ENCODE assay signal across 8 cellular contexts in the genomic region with DNA sequence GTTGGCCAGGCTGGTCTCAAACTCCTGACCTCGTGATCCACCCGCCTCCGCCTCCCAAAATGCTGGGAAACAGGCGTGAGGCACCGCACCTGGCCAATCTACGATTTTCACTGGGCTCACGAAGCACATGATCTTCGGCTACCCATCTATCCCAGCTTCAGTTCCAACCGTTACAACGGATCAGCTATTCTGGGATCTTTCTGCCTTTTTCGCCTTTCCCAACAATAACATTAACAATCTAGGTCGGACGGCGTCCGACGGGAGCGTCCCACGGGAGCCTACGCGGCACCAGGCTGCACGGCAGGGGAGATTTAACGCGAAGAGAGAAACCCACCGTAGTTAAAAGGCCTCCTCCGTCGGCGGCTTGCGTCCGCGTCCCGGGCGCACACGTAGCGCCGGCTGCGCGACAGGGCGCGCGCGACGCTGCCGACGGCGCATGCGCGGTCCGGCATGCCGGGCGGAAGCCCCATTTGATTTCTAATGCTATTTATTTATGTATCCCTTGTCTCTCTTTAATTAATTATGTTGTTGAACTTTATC.
DNase-seq lines count a peak whose midpoint lies in the region; ATAC-seq, FAIRE-seq and TF ChIP-seq lines count a peak whose summit lies in the region.

A gene (minus strand): TSS at position 394 of the 540 bp plus-strand sequence.

- H3K9me3 ChIP-seq in H1 (ENCODE audit: insufficient read depth in 2 of 2, low read depth in 1 of 2, low read length in 1 of 2) = no peaks in the 10 kb centered on the region; a peak in 1 of 4 replicates
- peaks cover 3 to 5% of the 10 kb centered on the region in 2 donors for H3K9me3 ChIP-seq in muscle layer of duodenum (ENCODE audit: control insufficient read depth in 1 of 2, low read length in 2 of 2)

- TF ChIP-seq CTCF in H1 (IDR thresholded peaks at IDR 0.05; ENCODE audit: control extremely low read depth in 1 of 3, insufficient read depth in 1 of 3, low read depth in 1 of 3, low read length in 3 of 3) = no peak

- peaks cover 3% of the 10 kb centered on the region for H3K23me2 ChIP-seq in H1 (ENCODE audit: low read depth, low read length)

- H3K36me3 Mint-ChIP-seq in stimulated activated naive CD8-positive, alpha-beta T cell treated with anti-CD3 and anti-CD28 coated beads, Interleukin-15, Interleukin-2, amounts not matched to agents 100 ng/mL and 50 ng/mL, for 24 hours (ENCODE audit: low read depth) = peaks cover 25% of the 10 kb centered on the region

- no peak within 1 kb of the TSS for H3K23ac ChIP-seq in H1 (ENCODE audit: insufficient read length)

- H4K91ac ChIP-seq in H1 (replicated peaks; ENCODE audit: insufficient read length, low read length) = no peak within 1 kb of the TSS

- no peak for FAIRE-seq in H1 (lab: Jason Lieb, UNC)

- H2BK12ac ChIP-seq in H1 (ENCODE audit: low read depth, low read length) = no peak within 1 kb of the TSS; the same call in 1 of the 2 replicates

- peaks cover 0 to 15% (median 3%) of the 10 kb centered on the region in 4 experiments; a peak in 3 of 8 replicates for H3K36me3 ChIP-seq in H1 (ENCODE audit: control insufficient read depth in 2 of 4, insufficient read depth in 4 of 4, low read length in 3 of 4)
- no peaks in the 10 kb centered on the region for H3K36me3 ChIP-seq in muscle layer of duodenum (ENCODE audit: control insufficient read depth in 1 of 2, insufficient read depth in 2 of 2, low read length in 2 of 2)

- DNase-seq in CD1c-positive myeloid dendritic cell (ENCODE audit: extremely low spot score) (peak; percentile 73), NCI-H1930 (lab: John Stamatoyannopoulos, UW) (peak; percentile 31 to 75), H1 (ENCODE audit: low read depth in 1 of 2, low spot score in 2 of 2) (peak in 1 of 2 experiments; percentile 70), amniotic stem cell (lab: John Stamatoyannopoulos, UW) (no peak)
- peak; percentile 46 to 55 for DNase-seq in activated CD4-positive, alpha-beta T cell treated with anti-CD3 and anti-CD28 coated beads, Interleukin-2, amount 50 U/mL, for 48 hours

- H3K27me3 ChIP-seq in H1 (replicated peaks in 1 of 4; ENCODE audit: control insufficient read depth in 3 of 4, extremely low read depth in 1 of 4, insufficient read depth in 3 of 4, low read length in 3 of 4) = no peaks in the 10 kb centered on the region; a peak in 1 of 7 replicates
- H3K27me3 ChIP-seq in muscle layer of duodenum (ENCODE audit: low read depth, low read length) = no peaks in the 10 kb centered on the region

- no peak for TF ChIP-seq RAD21 in H1 (IDR thresholded peaks at IDR 0.05 in 1 of 2, conservative IDR thresholded peaks at IDR 0.05 in 1 of 2; ENCODE audit: low read depth in 2 of 2, low read length in 2 of 2)

- peak within 1 kb of the TSS; percentile 97 for H4K5ac ChIP-seq in H1 (ENCODE audit: insufficient read length, low read depth, low read length)

- H3K4me2 ChIP-seq in H1 (ENCODE audit: insufficient read depth in 1 of 2, low read depth in 2 of 2, low read length in 2 of 2) = peak within 1 kb of the TSS; percentile 66 to 79

- 0 out of 2 replicates have a peak within 1 kb of the TSS, but pooled peaks have one; percentile 97 for H3K18ac ChIP-seq in H1 (ENCODE audit: extremely low read depth, low read length)

- TF ChIP-seq EP300 in H1 (IDR thresholded peaks at IDR 0.05; ENCODE audit: borderline replicate concordance in 1 of 2, low read depth in 2 of 2, low read length in 2 of 2) = no peak

- H2BK5ac ChIP-seq in H1 (ENCODE audit: low read depth, low read length) = peak within 1 kb of the TSS; percentile 85

- peaks cover 12% of the 10 kb centered on the region for H3K4me1 Mint-ChIP-seq in stimulated activated naive CD8-positive, alpha-beta T cell treated with anti-CD3 and anti-CD28 coated beads, Interleukin-15, Interleukin-2, amounts not matched to agents 100 ng/mL and 50 ng/mL, for 24 hours (ENCODE audit: low read depth)

- no peaks in the 10 kb centered on the region for H3K79me1 ChIP-seq in H1 (ENCODE audit: low read depth, low read length)

- H3K4me3 Mint-ChIP-seq in stimulated activated naive CD8-positive, alpha-beta T cell treated with anti-CD3 and anti-CD28 coated beads, Interleukin-15, Interleukin-2, amounts not matched to agents 100 ng/mL and 50 ng/mL, for 24 hours = peak within 1 kb of the TSS; percentile 90

- H2BK120ac ChIP-seq in H1 (replicated peaks; ENCODE audit: low read depth, low read length) = peak within 1 kb of the TSS; percentile 78

- POLR2A ChIA-PET in H1 (lab: Charles Lee; ENCODE audit: partially characterized antibody) = interaction anchor here (0.7 to 1.1 kb wide), 2 partner anchors 11 to 18 kb away, joined by 3 read pairs; no protein-coding TSS in a partner anchor

- H4K8ac ChIP-seq in H1 (ENCODE audit: extremely low read depth, insufficient read depth, low read length) = peak within 1 kb of the TSS; percentile 94

- no peaks in the 10 kb centered on the region for H4K20me1 ChIP-seq in H1 (replicated peaks in 1 of 2; ENCODE audit: control insufficient read depth in 1 of 2, insufficient read depth in 2 of 2, low read length in 2 of 2)

- H2AFZ ChIP-seq in H1 (ENCODE audit: low read length) = peak within 1 kb of the TSS; percentile 83

- WGBS in H1 (ENCODE audit: extremely low coverage in 1 of 2, insufficient coverage in 1 of 2, insufficient read length in 1 of 2, insufficient replicate concordance in 2 of 2, low coverage in 1 of 2, low lambda C conversion rate in 2 of 2, missing lambda C conversion rate in 1 of 2), 2 experiments = 43% methylated on average over 50 of the region's 50 CpGs; no CpG with 5 or more reads in 1 of the 2 experiments

- H3K4me1 ChIP-seq in H1 (replicated peaks in 1 of 4; ENCODE audit: control insufficient read depth in 3 of 4, insufficient read depth in 4 of 4, low read length in 3 of 4) (no peaks in the 10 kb centered on the region), muscle layer of duodenum (ENCODE audit: control insufficient read depth in 1 of 2, insufficient read depth in 2 of 2, low read length in 2 of 2) (no peaks in the 10 kb centered on the region)

- no peak within 1 kb of the TSS for H3K14ac ChIP-seq in H1 (ENCODE audit: insufficient read length)

- no peak within 1 kb of the TSS for H3K4ac ChIP-seq in H1 (replicated peaks; ENCODE audit: insufficient read length, low read depth, low read length)

- peak within 1 kb of the TSS; percentile 71 for H3K27ac Mint-ChIP-seq in stimulated activated naive CD8-positive, alpha-beta T cell treated with anti-CD3 and anti-CD28 coated beads, Interleukin-15, Interleukin-2, amounts not matched to agents 100 ng/mL and 50 ng/mL, for 24 hours

- H3K56ac ChIP-seq in H1 (replicated peaks; ENCODE audit: insufficient read length, low read depth, low read length) = peak within 1 kb of the TSS; percentile 82

- ATAC-seq in GM21367 (IDR thresholded peaks at IDR 0.05; ENCODE audit: unreplicated experiment) = peak; percentile 73

- H2AK5ac ChIP-seq in H1 (ENCODE audit: low read depth, low read length) = no peak within 1 kb of the TSS

- peaks cover 14% of the 10 kb centered on the region for H3K9me3 Mint-ChIP-seq in stimulated activated naive CD8-positive, alpha-beta T cell treated with anti-CD3 and anti-CD28 coated beads, Interleukin-15, Interleukin-2, amounts not matched to agents 100 ng/mL and 50 ng/mL, for 24 hours

- H2BK15ac ChIP-seq in H1 (ENCODE audit: low read length) = no peak within 1 kb of the TSS

- peak within 1 kb of the TSS in 3 of 4 experiments; percentile 43 to 72 (median 65); a peak in 6 of 7 replicates for H3K9ac ChIP-seq in H1 (replicated peaks in 1 of 4; ENCODE audit: extremely low read depth in 1 of 4, low read depth in 3 of 4, low read length in 3 of 4)

- H2BK20ac ChIP-seq in H1 (ENCODE audit: low read length) = no peak within 1 kb of the TSS

- TF ChIP-seq POLR2A in H1 (IDR thresholded peaks at IDR 0.05; ENCODE audit: control extremely low read depth in 1 of 2, low read depth in 2 of 2, low read length in 2 of 2) = peak in 1 of 2 experiments; percentile 66; a peak in 2 of 3 replicates

- H3K27ac ChIP-seq in H1 (ENCODE audit: low read depth, low read length) (0 out of 2 replicates have a peak within 1 kb of the TSS, but pooled peaks have one; percentile 30), muscle layer of duodenum (ENCODE audit: low read length) (no peak within 1 kb of the TSS)

- H3K27me3 Mint-ChIP-seq in stimulated activated naive CD8-positive, alpha-beta T cell treated with anti-CD3 and anti-CD28 coated beads, Interleukin-15, Interleukin-2, amounts not matched to agents 100 ng/mL and 50 ng/mL, for 24 hours = peaks cover 34% of the 10 kb centered on the region

- H3K79me2 ChIP-seq in H1 (ENCODE audit: control insufficient read depth in 1 of 2, insufficient read depth in 2 of 2, low read length in 2 of 2) = no peaks in the 10 kb centered on the region

- CTCF ChIA-PET in H1 (lab: Charles Lee; ENCODE audit: partially characterized antibody) = interaction anchor here (3.2 kb wide), 1 partner anchor 11 kb away, joined by 24 read pairs; no protein-coding TSS in a partner anchor

- H3K4me3 ChIP-seq in H1 (ENCODE audit: extremely low read depth in 1 of 4, insufficient read depth in 2 of 4, low read depth in 3 of 4, low read length in 4 of 4) (peak within 1 kb of the TSS; percentile 55 to 91 (median 63)), muscle layer of duodenum (ENCODE audit: low read depth in 1 of 2, low read length in 2 of 2) (peak within 1 kb of the TSS; percentile 71 to 74)

TF ChIP-seq in H1, 55 proteins besides CTCF, POLR2A, EP300 and RAD21 (continues in another document):
- peak; percentile 66 for TF ChIP-seq TAF1 (IDR thresholded peaks at IDR 0.05; ENCODE audit: low read depth, low read length)
- TF ChIP-seq, protein P1, sequence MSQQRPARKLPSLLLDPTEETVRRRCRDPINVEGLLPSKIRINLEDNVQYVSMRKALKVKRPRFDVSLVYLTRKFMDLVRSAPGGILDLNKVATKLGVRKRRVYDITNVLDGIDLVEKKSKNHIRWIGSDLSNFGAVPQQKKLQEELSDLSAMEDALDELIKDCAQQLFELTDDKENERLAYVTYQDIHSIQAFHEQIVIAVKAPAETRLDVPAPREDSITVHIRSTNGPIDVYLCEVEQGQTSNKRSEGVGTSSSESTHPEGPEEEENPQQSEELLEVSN (IDR thresholded peaks at IDR 0.05) = peak; percentile 75
- TF ChIP-seq KDM4A (IDR thresholded peaks at IDR 0.05; ENCODE audit: low read depth, low read length, severe bottlenecking) = peak; percentile 99
- TF ChIP-seq JUND (IDR thresholded peaks at IDR 0.05; ENCODE audit: low read length) = no peak
- peak; percentile 76; the same call in 1 of the 2 replicates for TF ChIP-seq CREB1 (IDR thresholded peaks at IDR 0.05)
- TF ChIP-seq, protein P2, sequence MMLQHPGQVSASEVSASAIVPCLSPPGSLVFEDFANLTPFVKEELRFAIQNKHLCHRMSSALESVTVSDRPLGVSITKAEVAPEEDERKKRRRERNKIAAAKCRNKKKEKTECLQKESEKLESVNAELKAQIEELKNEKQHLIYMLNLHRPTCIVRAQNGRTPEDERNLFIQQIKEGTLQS (IDR thresholded peaks at IDR 0.05; ENCODE audit: insufficient read depth, low read depth, low read length) = peak; percentile 44; the same call in 1 of the 2 replicates
- TF ChIP-seq CHD2 (IDR thresholded peaks at IDR 0.05; ENCODE audit: low read length) = no peak
- peak; percentile 54; the same call in 1 of the 2 replicates for TF ChIP-seq SRF (IDR thresholded peaks at IDR 0.05; ENCODE audit: low read depth, low read length)
- TF ChIP-seq HDAC2 (IDR thresholded peaks at IDR 0.05; ENCODE audit: borderline replicate concordance in 1 of 2, low read depth in 2 of 2, low read length in 2 of 2) = no peak
